ENCODE assay signal across 20 cellular contexts in the genomic region with DNA sequence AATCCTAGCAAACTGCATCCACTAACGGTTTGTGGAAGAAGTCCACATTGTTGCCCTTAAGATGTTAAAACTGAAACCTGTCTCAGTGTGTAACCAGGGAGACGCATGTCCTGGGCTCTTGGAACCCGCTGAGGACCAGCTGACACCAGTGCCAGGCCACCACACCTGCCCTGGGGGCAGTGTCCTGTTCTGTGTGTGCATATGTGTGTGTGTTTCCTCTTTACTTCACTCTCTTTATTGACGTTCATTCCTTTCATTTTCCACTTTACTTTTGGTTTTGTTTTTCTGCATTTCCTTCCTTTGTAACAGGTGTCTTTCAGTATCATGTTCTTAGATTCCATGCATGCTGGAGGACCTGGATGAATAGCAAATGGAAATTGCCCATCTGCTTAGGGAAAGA.
"Had no signal": no experiment of that assay in that cellular context is flagged by ENCODE, and none has a peak within 500 bp of the region (broad histone marks: within the 10 kb centered on the region; RNA-seq: fewer than 3 reads in every experiment).

No MANE protein-coding gene starts in this region.

- H3K4me3 ChIP-seq: adrenal gland, breast epithelium, lung, suprapubic skin, transverse colon, uterus had no signal

- H3K27me3 ChIP-seq: adrenal gland, transverse colon, uterus had no signal

- DNase-seq: activated effector memory CD4-positive, alpha-beta T cell treated with anti-CD3 and anti-CD28 coated beads, Interleukin-2, amount 50 U/mL, for 16 hours; activated naive CD4-positive, alpha-beta T cell treated with anti-CD3 and anti-CD28 coated beads, Interleukin-2, amount 50 U/mL, for 16 hours; activated T-cell treated with anti-CD3 and anti-CD28 coated beads, Interleukin-2, amount 50 U/mL, for 72 hours; adrenal gland; cortex of kidney; erythroblast; hypothalamus; islet precursor cell; posterior cingulate gyrus; retina; stimulated activated CD4-positive, alpha-beta T cell treated with anti-CD3 and anti-CD28 coated beads, Interleukin-2, amount 100 ng/mL, for 24 hours; transverse colon; uterus had no signal

- H3K4me1 Mint-ChIP-seq: nephron had no signal

- H3K27ac Mint-ChIP-seq: activated T-cell treated with anti-CD3 and anti-CD28 coated beads, Interleukin-2, amount 50 U/mL, for 72 hours; nephron; stimulated activated naive CD8-positive, alpha-beta T cell treated with anti-CD3 and anti-CD28 coated beads, Interleukin-15, Interleukin-2, amounts not matched to agents 100 ng/mL and 50 ng/mL, for 24 hours; T-helper 2 cell treated with Interferon-gamma antibody and Interleukin-4, amounts not matched to agents 5 μg/mL and 100 μg/mL, for 36 hours had no signal

- H3K27ac ChIP-seq: adrenal gland, breast epithelium, suprapubic skin, transverse colon, uterus had no signal

- ATAC-seq: activated T-cell treated with anti-CD3 and anti-CD28 coated beads, Interleukin-2, amount 50 U/mL, for 72 hours; left lobe of liver had no signal

- H3K4me1 ChIP-seq: adrenal gland, breast epithelium, suprapubic skin, transverse colon, uterus had no signal

- H3K4me3 Mint-ChIP-seq: activated T-cell treated with anti-CD3 and anti-CD28 coated beads, Interleukin-2, amount 50 U/mL, for 72 hours; nephron; stimulated activated naive CD8-positive, alpha-beta T cell treated with anti-CD3 and anti-CD28 coated beads, Interleukin-15, Interleukin-2, amounts not matched to agents 100 ng/mL and 50 ng/mL, for 24 hours; T-helper 2 cell treated with Interferon-gamma antibody and Interleukin-4, amounts not matched to agents 5 μg/mL and 100 μg/mL, for 36 hours had no signal

- H3K9me3 ChIP-seq: adrenal gland, uterus had no signal

- H3K36me3 ChIP-seq: adrenal gland, breast epithelium, suprapubic skin, transverse colon, uterus had no signal
